Comparison of ENCODE assay signal across 8 cellular contexts in the genomic region with DNA sequence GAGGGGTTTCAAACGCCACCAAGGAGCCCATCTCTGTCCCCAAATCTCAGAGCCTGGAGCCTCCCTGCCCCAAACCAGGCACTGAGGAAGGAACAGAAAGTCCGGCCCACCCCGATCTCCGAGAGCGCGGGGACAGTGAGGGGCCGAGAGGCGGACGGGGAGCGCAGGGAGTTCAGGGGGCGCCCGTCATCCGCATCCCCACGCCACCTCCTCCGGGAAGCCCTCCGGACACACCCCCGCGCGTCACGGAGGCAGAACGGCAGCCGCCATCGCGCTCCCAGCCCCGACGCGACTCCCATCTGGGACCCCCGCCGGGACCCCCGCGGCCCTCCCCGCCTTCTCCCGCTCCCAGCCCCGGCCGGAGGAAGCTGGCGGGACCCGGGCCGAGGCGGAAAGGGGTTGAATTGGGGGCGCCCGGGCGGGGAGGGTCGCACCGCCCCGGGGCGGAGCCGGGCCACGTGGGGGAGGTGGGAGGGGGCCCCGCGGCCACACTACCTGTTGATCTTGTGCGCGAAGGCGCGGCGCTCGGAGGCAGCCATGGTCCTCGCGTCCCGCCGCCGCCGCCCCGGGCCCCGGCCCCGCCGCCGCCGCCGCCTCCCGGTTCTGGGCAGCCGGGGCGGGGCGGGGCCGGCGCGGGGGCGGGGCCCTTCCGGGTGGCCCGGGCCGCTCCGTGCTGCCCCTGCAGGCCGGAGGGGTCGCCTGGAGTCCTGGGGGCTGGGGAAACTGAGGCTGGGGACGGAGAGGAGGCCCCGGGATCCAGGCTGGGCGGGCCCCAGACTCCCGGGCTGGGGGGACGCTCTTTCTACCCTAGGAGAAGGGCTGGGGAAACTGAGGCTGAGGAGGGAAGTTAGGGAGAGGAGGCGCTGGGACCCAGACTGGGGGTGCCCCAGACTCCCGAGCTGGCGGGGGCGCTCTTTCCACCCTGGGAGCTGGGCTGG. TPM values are rescaled to one million over a fixed set of nuclear protein-coding genes. Genes with fewer than 3 reads are reported as not detected.
A peak's percentile ranks its signal among the peaks of the same experiment; 100 is the strongest.
DNase-seq lines count a peak whose midpoint lies in the region; ATAC-seq and TF ChIP-seq lines count a peak whose summit lies in the region.

A gene with protein sequence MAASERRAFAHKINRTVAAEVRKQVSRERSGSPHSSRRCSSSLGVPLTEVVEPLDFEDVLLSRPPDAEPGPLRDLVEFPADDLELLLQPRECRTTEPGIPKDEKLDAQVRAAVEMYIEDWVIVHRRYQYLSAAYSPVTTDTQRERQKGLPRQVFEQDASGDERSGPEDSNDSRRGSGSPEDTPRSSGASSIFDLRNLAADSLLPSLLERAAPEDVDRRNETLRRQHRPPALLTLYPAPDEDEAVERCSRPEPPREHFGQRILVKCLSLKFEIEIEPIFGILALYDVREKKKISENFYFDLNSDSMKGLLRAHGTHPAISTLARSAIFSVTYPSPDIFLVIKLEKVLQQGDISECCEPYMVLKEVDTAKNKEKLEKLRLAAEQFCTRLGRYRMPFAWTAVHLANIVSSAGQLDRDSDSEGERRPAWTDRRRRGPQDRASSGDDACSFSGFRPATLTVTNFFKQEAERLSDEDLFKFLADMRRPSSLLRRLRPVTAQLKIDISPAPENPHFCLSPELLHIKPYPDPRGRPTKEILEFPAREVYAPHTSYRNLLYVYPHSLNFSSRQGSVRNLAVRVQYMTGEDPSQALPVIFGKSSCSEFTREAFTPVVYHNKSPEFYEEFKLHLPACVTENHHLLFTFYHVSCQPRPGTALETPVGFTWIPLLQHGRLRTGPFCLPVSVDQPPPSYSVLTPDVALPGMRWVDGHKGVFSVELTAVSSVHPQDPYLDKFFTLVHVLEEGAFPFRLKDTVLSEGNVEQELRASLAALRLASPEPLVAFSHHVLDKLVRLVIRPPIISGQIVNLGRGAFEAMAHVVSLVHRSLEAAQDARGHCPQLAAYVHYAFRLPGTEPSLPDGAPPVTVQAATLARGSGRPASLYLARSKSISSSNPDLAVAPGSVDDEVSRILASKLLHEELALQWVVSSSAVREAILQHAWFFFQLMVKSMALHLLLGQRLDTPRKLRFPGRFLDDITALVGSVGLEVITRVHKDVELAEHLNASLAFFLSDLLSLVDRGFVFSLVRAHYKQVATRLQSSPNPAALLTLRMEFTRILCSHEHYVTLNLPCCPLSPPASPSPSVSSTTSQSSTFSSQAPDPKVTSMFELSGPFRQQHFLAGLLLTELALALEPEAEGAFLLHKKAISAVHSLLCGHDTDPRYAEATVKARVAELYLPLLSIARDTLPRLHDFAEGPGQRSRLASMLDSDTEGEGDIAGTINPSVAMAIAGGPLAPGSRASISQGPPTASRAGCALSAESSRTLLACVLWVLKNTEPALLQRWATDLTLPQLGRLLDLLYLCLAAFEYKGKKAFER (N-terminal part only) (minus strand): TSS at position 623 of the 938 bp plus-strand sequence. CDS start 84 bp downstream, at position 539.

- peak; percentile 42 for DNase-seq in ACHN
- DNase-seq in GM20000 (ENCODE audit: low spot score): peak; percentile 88
- peak; percentile 32 for DNase-seq in activated CD4-positive, alpha-beta memory T cell treated with anti-CD3 and anti-CD28 coated beads for 36 hours
- no peak for DNase-seq in esophagus squamous epithelium (lab: John Stamatoyannopoulos, UW)
- DNase-seq in natural killer cell treated with Interleukin-12 subunit alpha and Interleukin-12 subunit beta and Interleukin-15 and Interleukin-18, amount 100 ng/mL, for 72 hours (ENCODE audit: low spot score): no peak
- DNase-seq in SIG-M5 (lab: John Stamatoyannopoulos, UW): no peak
- DNase-seq in NCI-H524 (lab: John Stamatoyannopoulos, UW): no peak

- H3K4me3 ChIP-seq in esophagus squamous epithelium: peak within 1 kb of the TSS; percentile 72 to 99 (median 84)

- H3K9me3 Mint-ChIP-seq in activated CD4-positive, alpha-beta memory T cell treated with anti-CD3 and anti-CD28 coated beads for 36 hours: no peaks in the 10 kb centered on the region
- peaks cover 4% of the 10 kb centered on the region for H3K9me3 Mint-ChIP-seq in natural killer cell treated with Interleukin-12 subunit alpha and Interleukin-12 subunit beta and Interleukin-15 and Interleukin-18, amount 100 ng/mL, for 72 hours

- no peaks in the 10 kb centered on the region for H3K36me3 Mint-ChIP-seq in activated CD4-positive, alpha-beta memory T cell treated with anti-CD3 and anti-CD28 coated beads for 36 hours
- no peaks in the 10 kb centered on the region for H3K36me3 Mint-ChIP-seq in natural killer cell treated with Interleukin-12 subunit alpha and Interleukin-12 subunit beta and Interleukin-15 and Interleukin-18, amount 100 ng/mL, for 72 hours

- H3K27ac ChIP-seq in esophagus squamous epithelium: peak within 1 kb of the TSS; percentile 86 to 92 (median 90)

- POLR2A ChIA-PET in activated CD4-positive, alpha-beta memory T cell treated with anti-CD3 and anti-CD28 coated beads for 36 hours (lab: Charles Lee): interaction anchor here (0.5 to 0.6 kb wide), 2 partner anchors 31 to 140 kb away, joined by 3 read pairs; no protein-coding TSS in a partner anchor

- TF ChIP-seq CTCF in GM20000 (IDR thresholded peaks at IDR 0.05; ENCODE audit: extremely low read depth, missing control alignments): peak; percentile 20
- peak in 4 of 6 experiments; percentile 11 to 53 (median 22) for TF ChIP-seq CTCF in esophagus squamous epithelium (IDR thresholded peaks at IDR 0.05)

- WGBS in esophagus squamous epithelium, 2 donors: 0 to 12% methylated on average over 2 to 4 of the region's 92 CpGs

- no peak for TF ChIP-seq POLR2A in esophagus squamous epithelium (IDR thresholded peaks at IDR 0.05)

- in situ Hi-C loops in ACHN (cut with HindIII; ENCODE audit: low pct_ligation_motif_present, low pct_unique_long_range_greater_than_20kb, low sequenced_read_pairs): no loop called here

- peaks cover 40% of the 10 kb centered on the region for H3K27me3 Mint-ChIP-seq in activated CD4-positive, alpha-beta memory T cell treated with anti-CD3 and anti-CD28 coated beads for 36 hours
- peaks cover 32 to 35% of the 10 kb centered on the region in 2 donors for H3K27me3 Mint-ChIP-seq in natural killer cell treated with Interleukin-12 subunit alpha and Interleukin-12 subunit beta and Interleukin-15 and Interleukin-18, amount 100 ng/mL, for 72 hours

- CTCF ChIA-PET in activated CD4-positive, alpha-beta memory T cell treated with anti-CD3 and anti-CD28 coated beads for 36 hours (lab: Charles Lee): no interaction called here

- ATAC-seq in natural killer cell treated with Interleukin-12 subunit alpha and Interleukin-12 subunit beta and Interleukin-15 and Interleukin-18, amount 100 ng/mL, for 72 hours: peak; percentile 66 to 80
- ATAC-seq in HG03565 (IDR thresholded peaks at IDR 0.05; ENCODE audit: unreplicated experiment): no peak

- H3K27ac Mint-ChIP-seq in activated CD4-positive, alpha-beta memory T cell treated with anti-CD3 and anti-CD28 coated beads for 36 hours: no peak within 1 kb of the TSS
- no peak within 1 kb of the TSS for H3K27ac Mint-ChIP-seq in natural killer cell treated with Interleukin-12 subunit alpha and Interleukin-12 subunit beta and Interleukin-15 and Interleukin-18, amount 100 ng/mL, for 72 hours

- no peaks in the 10 kb centered on the region for H3K36me3 ChIP-seq in esophagus squamous epithelium

- no peaks in the 10 kb centered on the region for H3K27me3 ChIP-seq in esophagus squamous epithelium

- H3K4me1 ChIP-seq in esophagus squamous epithelium: peaks cover 20 to 50% (median 28%) of the 10 kb centered on the region in 3 donors

- no peaks in the 10 kb centered on the region for H3K9me3 ChIP-seq in esophagus squamous epithelium

- H3K4me3 Mint-ChIP-seq in activated CD4-positive, alpha-beta memory T cell treated with anti-CD3 and anti-CD28 coated beads for 36 hours: peak within 1 kb of the TSS; percentile 67
- peak within 1 kb of the TSS; percentile 49 for H3K4me3 Mint-ChIP-seq in natural killer cell treated with Interleukin-12 subunit alpha and Interleukin-12 subunit beta and Interleukin-15 and Interleukin-18, amount 100 ng/mL, for 72 hours

- H3K4me1 Mint-ChIP-seq in activated CD4-positive, alpha-beta memory T cell treated with anti-CD3 and anti-CD28 coated beads for 36 hours (ENCODE audit: low read depth): no peaks in the 10 kb centered on the region
- peaks cover 1 to 7% of the 10 kb centered on the region in 2 donors for H3K4me1 Mint-ChIP-seq in natural killer cell treated with Interleukin-12 subunit alpha and Interleukin-12 subunit beta and Interleukin-15 and Interleukin-18, amount 100 ng/mL, for 72 hours (ENCODE audit: low read depth in 2 of 2)

- intact Hi-C loops in activated CD4-positive, alpha-beta memory T cell treated with anti-CD3 and anti-CD28 coated beads for 36 hours (cut with micrococcal nuclease): loop anchor here (10.0 kb wide), 1 partner anchor 53 kb away; no protein-coding TSS in a partner anchor
- intact Hi-C loops in esophagus squamous epithelium (cut with DNase I): no loop called here

RNA-seq across cellular contexts. Expression of the gene that starts here (rescaled TPM):
- total RNA-seq in activated CD4-positive, alpha-beta memory T cell treated with anti-CD3 and anti-CD28 coated beads for 36 hours: 1 to 10 TPM; 5.8 to 5.9 TPM
- 10 to 100 TPM; 19.7 to 94.0 (median 33.3) TPM for total RNA-seq in esophagus squamous epithelium
- 1 to 10 TPM; 1.7 to 2.6 TPM for total RNA-seq in natural killer cell treated with Interleukin-12 subunit alpha and Interleukin-12 subunit beta and Interleukin-15 and Interleukin-18, amount 100 ng/mL, for 72 hours

Comparison
In these comparisons a context has a peak if more than half of its experiments do, and no peak if none do; other contexts are left out.
1. DNase-seq: peak in ACHN (single experiment), GM20000 (single experiment) and activated CD4-positive, alpha-beta memory T cell treated with anti-CD3 and anti-CD28 coated beads for 36 hours (single experiment); none in esophagus squamous epithelium (single experiment), natural killer cell treated with Interleukin-12 subunit alpha and Interleukin-12 subunit beta and Interleukin-15 and Interleukin-18, amount 100 ng/mL, for 72 hours (single experiment), SIG-M5 (single experiment) and NCI-H524 (0 of 2).